26 cellular contexts compared by ENCODE assay signal in genomic region chr2:44510246-44510645, GRCh38.
A peak's percentile ranks its signal among the peaks of the same experiment; 100 is the strongest.
DNase-seq lines count a peak whose midpoint lies in the region; ATAC-seq, FAIRE-seq and TF ChIP-seq lines count a peak whose summit lies in the region.
"Had no signal": no experiment of that assay in that cellular context is flagged by ENCODE, and none has a peak within 500 bp of the region (broad histone marks: within the 10 kb centered on the region; RNA-seq: fewer than 3 reads in every experiment).

No MANE protein-coding gene starts in this region.

- no peak overlapping the region for H3K27ac ChIP-seq in CD4-positive, alpha-beta T cell (ENCODE audit: low read depth, low read length)
- H3K27ac ChIP-seq: BLaER1, SJSA1 had no signal

- H3K36me3 ChIP-seq in bronchial epithelial cell (ENCODE audit: control insufficient read depth, insufficient read depth, low read length), result no peaks in the 10 kb centered on the region
- H3K36me3 ChIP-seq: BLaER1, SJSA1 had no signal

- TF ChIP-seq POLR2A in H54 (IDR thresholded peaks at IDR 0.05; ENCODE audit: low read depth, low read length), result no peak

- no peak for DNase-seq in H54 (ENCODE audit: insufficient read length, low spot score)
- DNase-seq in M059J (ENCODE audit: low read depth), result peak; percentile 15
- peak; percentile 65 for DNase-seq in bronchial epithelial cell (ENCODE audit: low read depth)
- DNase-seq in kidney tubule cell (ENCODE audit: low spot score), result peak; percentile 44
- DNase-seq in CD4-positive, alpha-beta T cell, result no peak
- DNase-seq in osteocyte (ENCODE audit: extremely low spot score, unreplicated experiment), result no peak
- DNase-seq: Calu3; CD8-positive, alpha-beta memory T cell; DMS153; H7; HFFc6; Karpas-422; MM.1S; NCI-H1048; NCI-H1436; NCI-H1930; NCI-H345; NCI-H774; NK-92 treated with Interleukin-12 subunit alpha and Interleukin-12 subunit beta, amount 100 ng/mL, for 24 hours; T-helper 17 cell had no signal

- H3K9me3 Mint-ChIP-seq in CD4-positive, alpha-beta T cell, result no peaks in the 10 kb centered on the region
- H3K9me3 Mint-ChIP-seq in osteocyte (ENCODE audit: unreplicated experiment), result no peaks in the 10 kb centered on the region
- H3K9me3 Mint-ChIP-seq: CD8-positive, alpha-beta memory T cell; HFFc6 had no signal

- H3K4me1 Mint-ChIP-seq in CD4-positive, alpha-beta T cell (ENCODE audit: low read depth), result no peaks in the 10 kb centered on the region
- H3K4me1 Mint-ChIP-seq in osteocyte (ENCODE audit: unreplicated experiment), result no peaks in the 10 kb centered on the region

- intact Hi-C loops in CD4-positive, alpha-beta T cell (cut with DNase I, micrococcal nuclease), result no loop called here

- TF ChIP-seq CTCF in bronchial epithelial cell (IDR thresholded peaks at IDR 0.05; ENCODE audit: insufficient read depth, low read length, severe bottlenecking), result no peak
- TF ChIP-seq CTCF in CD4-positive, alpha-beta T cell (IDR thresholded peaks at IDR 0.05), result no peak
- no peak for TF ChIP-seq CTCF in osteocyte (IDR thresholded peaks at IDR 0.05)

- no peaks in the 10 kb centered on the region for H3K27me3 ChIP-seq in bronchial epithelial cell (ENCODE audit: control insufficient read depth, insufficient read depth, low read length)
- H3K27me3 ChIP-seq in CD4-positive, alpha-beta T cell (ENCODE audit: control insufficient read depth, insufficient read depth, low read length), result no peaks in the 10 kb centered on the region
- H3K27me3 ChIP-seq: BLaER1, SJSA1 had no signal

- H3K27ac Mint-ChIP-seq in CD4-positive, alpha-beta T cell, result no peak overlapping the region
- no peak overlapping the region for H3K27ac Mint-ChIP-seq in osteocyte (ENCODE audit: unreplicated experiment)
- H3K27ac Mint-ChIP-seq: CD8-positive, alpha-beta memory T cell; HFFc6; T-helper 17 cell had no signal

- FAIRE-seq in H54 (lab: Jason Lieb, UNC) (peak; percentile 15), bronchial epithelial cell (lab: Jason Lieb, UNC) (no peak)
- FAIRE-seq: G401.6 had no signal

- no peaks in the 10 kb centered on the region for H3K27me3 Mint-ChIP-seq in CD4-positive, alpha-beta T cell
- H3K27me3 Mint-ChIP-seq in osteocyte (ENCODE audit: unreplicated experiment), result no peaks in the 10 kb centered on the region
- H3K27me3 Mint-ChIP-seq: CD8-positive, alpha-beta memory T cell; T-helper 17 cell had no signal

- H3K4me3 Mint-ChIP-seq in CD4-positive, alpha-beta T cell, result no peak overlapping the region
- no peak overlapping the region for H3K4me3 Mint-ChIP-seq in osteocyte (ENCODE audit: unreplicated experiment)
- H3K4me3 Mint-ChIP-seq: CD8-positive, alpha-beta memory T cell; HFFc6; T-helper 17 cell had no signal

- POLR2A ChIA-PET in CD4-positive, alpha-beta T cell (lab: Charles Lee), result no interaction called here

- ATAC-seq in CD4-positive, alpha-beta T cell (ENCODE audit: poor library complexity), result no peak
- no peak for ATAC-seq in GM21367 (IDR thresholded peaks at IDR 0.05; ENCODE audit: unreplicated experiment)
- ATAC-seq: Panc1, Right ventricle myocardium inferior, T-helper 17 cell had no signal

- no peak overlapping the region for H3K4me3 ChIP-seq in bronchial epithelial cell (ENCODE audit: low read depth, low read length)
- H3K4me3 ChIP-seq: BLaER1, SJSA1 had no signal

- peaks cover 22% of the 10 kb centered on the region for H3K36me3 Mint-ChIP-seq in CD4-positive, alpha-beta T cell (ENCODE audit: low read depth)
- H3K36me3 Mint-ChIP-seq in osteocyte (ENCODE audit: unreplicated experiment), result no peaks in the 10 kb centered on the region

- H3K9me3 ChIP-seq in CD4-positive, alpha-beta T cell (ENCODE audit: control insufficient read depth, low read length), result no peaks in the 10 kb centered on the region
- H3K9me3 ChIP-seq: BLaER1, SJSA1 had no signal

- CTCF ChIA-PET in CD4-positive, alpha-beta T cell (lab: Charles Lee), result no interaction called here

Comparison
In these comparisons a context has a peak if more than half of its experiments do, and no peak if none do; other contexts are left out.
1. DNase-seq: peak in M059J (single experiment), bronchial epithelial cell (single experiment) and kidney tubule cell (single experiment); none in H54 (single experiment), CD4-positive, alpha-beta T cell (0 of 10) and osteocyte (single experiment).